Comparison of ENCODE assay signal across 17 cellular contexts in genomic region chr11:105740164-105740903, GRCh38.
DNase-seq lines count a peak whose midpoint lies in the region; ATAC-seq and TF ChIP-seq lines count a peak whose summit lies in the region.
"Had no signal": no experiment of that assay in that cellular context is flagged by ENCODE, and none has a peak within 500 bp of the region (broad histone marks: within the 10 kb centered on the region; RNA-seq: fewer than 3 reads in every experiment).

No MANE protein-coding gene starts in this region.

- H3K9me3 Mint-ChIP-seq in CD8-positive, alpha-beta memory T cell: peaks cover 0 to 2% (median 0%) of the 10 kb centered on the region in 5 donors
- H3K9me3 Mint-ChIP-seq: activated naive CD4-positive, alpha-beta T cell treated with anti-CD3 and anti-CD28 coated beads, Interleukin-2, amount 50 U/mL, for 24 hours had no signal

- no peaks in the 10 kb centered on the region for H3K4me1 Mint-ChIP-seq in CD8-positive, alpha-beta memory T cell
- H3K4me1 Mint-ChIP-seq: activated naive CD4-positive, alpha-beta T cell treated with anti-CD3 and anti-CD28 coated beads, Interleukin-2, amount 50 U/mL, for 24 hours had no signal

- no peak overlapping the region for H3K27ac ChIP-seq in CD8-positive, alpha-beta memory T cell (ENCODE audit: low read depth, low read length)
- H3K27ac ChIP-seq: epithelial cell of prostate, KMS-11, thoracic aorta had no signal

- CTCF ChIA-PET in CD8-positive, alpha-beta memory T cell (lab: Charles Lee): no interaction called here

- H3K27me3 Mint-ChIP-seq in CD8-positive, alpha-beta memory T cell: no peaks in the 10 kb centered on the region
- H3K27me3 Mint-ChIP-seq: activated naive CD4-positive, alpha-beta T cell treated with anti-CD3 and anti-CD28 coated beads, Interleukin-2, amount 50 U/mL, for 24 hours had no signal

- no peaks in the 10 kb centered on the region for H3K36me3 Mint-ChIP-seq in CD8-positive, alpha-beta memory T cell
- H3K36me3 Mint-ChIP-seq: activated naive CD4-positive, alpha-beta T cell treated with anti-CD3 and anti-CD28 coated beads, Interleukin-2, amount 50 U/mL, for 24 hours had no signal

- H3K36me3 ChIP-seq in CD8-positive, alpha-beta memory T cell (ENCODE audit: insufficient read depth, low read length): no peaks in the 10 kb centered on the region
- H3K36me3 ChIP-seq: thoracic aorta had no signal

- ATAC-seq in GM19324 (IDR thresholded peaks at IDR 0.05; ENCODE audit: low FRiP score, unreplicated experiment) (peak; percentile 85), HG02588 (IDR thresholded peaks at IDR 0.05; ENCODE audit: unreplicated experiment) (peak; percentile 95), HG03139 (IDR thresholded peaks at IDR 0.05; ENCODE audit: unreplicated experiment) (peak; percentile 96)
- ATAC-seq: activated CD8-positive, alpha-beta T cell treated with anti-CD3 and anti-CD28 coated beads, Interleukin-2, amount 10 ng/mL, durations not matched to agents 7 days and 5 days; HCT116 had no signal

- no peaks in the 10 kb centered on the region for H3K27me3 ChIP-seq in CD8-positive, alpha-beta memory T cell (ENCODE audit: insufficient read depth, low read length, poor library complexity, severe bottlenecking)

- no peak overlapping the region for H3K27ac Mint-ChIP-seq in CD8-positive, alpha-beta memory T cell
- H3K27ac Mint-ChIP-seq: activated CD8-positive, alpha-beta T cell treated with anti-CD3 and anti-CD28 coated beads, Interleukin-2, amount 10 ng/mL, durations not matched to agents 7 days and 5 days; activated naive CD4-positive, alpha-beta T cell treated with anti-CD3 and anti-CD28 coated beads, Interleukin-2, amount 50 U/mL, for 24 hours had no signal

- POLR2A ChIA-PET in CD8-positive, alpha-beta memory T cell (lab: Charles Lee): no interaction called here

- no peaks in the 10 kb centered on the region for H3K4me1 ChIP-seq in CD8-positive, alpha-beta memory T cell (ENCODE audit: insufficient read depth, low read length)

- H3K9me3 ChIP-seq in CD8-positive, alpha-beta memory T cell (ENCODE audit: low read length): no peaks in the 10 kb centered on the region
- H3K9me3 ChIP-seq: thoracic aorta had no signal

- DNase-seq in GM12865 (ENCODE audit: low read depth) (peak; percentile 43), NCI-H2196 (lab: John Stamatoyannopoulos, UW; ENCODE audit: unreplicated experiment) (no peak), NCI-H524 treated with DMSO at 0.1 percent for 48 hours (lab: John Stamatoyannopoulos, UW) (no peak), pons (ENCODE audit: low spot score) (no peak)
- no peak for DNase-seq in CD8-positive, alpha-beta memory T cell
- DNase-seq: activated CD8-positive, alpha-beta T cell treated with anti-CD3 and anti-CD28 coated beads, Interleukin-2, amount 10 ng/mL, durations not matched to agents 7 days and 5 days; central memory CD4-positive, alpha-beta T cell; small intestine had no signal

- no peak overlapping the region for H3K4me3 ChIP-seq in GM12865 (ENCODE audit: low read depth, low read length)
- H3K4me3 ChIP-seq in CD8-positive, alpha-beta memory T cell (ENCODE audit: low read length): no peak overlapping the region
- H3K4me3 ChIP-seq: lung, thoracic aorta had no signal

- TF ChIP-seq CTCF in GM12865 (IDR thresholded peaks at IDR 0.05; ENCODE audit: insufficient read depth, low read depth, low read length, missing control alignments): no peak

- H3K4me3 Mint-ChIP-seq in CD8-positive, alpha-beta memory T cell: no peak overlapping the region
- H3K4me3 Mint-ChIP-seq: activated CD8-positive, alpha-beta T cell treated with anti-CD3 and anti-CD28 coated beads, Interleukin-2, amount 10 ng/mL, durations not matched to agents 7 days and 5 days; activated naive CD4-positive, alpha-beta T cell treated with anti-CD3 and anti-CD28 coated beads, Interleukin-2, amount 50 U/mL, for 24 hours had no signal
